In the genomic region with DNA sequence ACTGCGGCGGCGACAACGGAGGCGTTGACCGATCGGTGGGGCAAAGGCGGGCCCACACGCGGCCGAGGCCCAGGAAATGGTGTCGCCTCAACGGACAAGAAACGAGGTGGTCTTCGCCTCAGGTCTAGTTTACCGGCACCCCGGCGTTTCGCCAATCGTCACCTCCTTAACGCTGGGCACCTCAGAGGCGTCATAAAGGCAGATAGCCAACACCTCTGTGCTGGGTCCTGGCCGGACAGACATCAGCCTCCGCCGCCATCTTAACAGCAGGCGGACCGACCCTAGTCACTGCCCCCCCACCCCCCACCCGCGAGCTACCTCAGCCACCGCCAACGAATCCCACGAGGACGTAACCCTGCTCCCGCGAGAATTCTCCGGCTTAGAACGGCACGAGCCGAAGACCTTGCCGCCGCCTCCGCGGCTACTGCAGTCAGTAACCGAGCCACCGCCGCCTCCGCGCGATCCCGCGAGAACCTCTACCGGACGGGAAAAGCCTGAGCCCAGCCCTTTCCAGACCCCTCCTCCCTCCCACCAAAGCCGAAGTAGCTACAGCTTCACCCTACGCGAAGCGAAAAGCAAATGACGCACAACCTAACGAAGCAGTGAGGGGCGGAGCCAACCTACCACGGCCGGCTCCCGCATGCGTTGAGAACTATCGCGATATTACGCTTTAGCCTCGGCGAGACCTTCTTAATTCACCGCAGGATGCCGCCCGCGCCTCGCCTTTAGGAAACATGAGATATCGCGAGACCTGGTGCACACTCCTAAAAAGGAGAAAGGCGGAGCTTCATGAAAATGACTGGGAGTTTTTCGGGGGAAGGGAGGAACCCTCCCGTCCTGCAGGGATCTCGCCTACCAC, we compare ENCODE assay signal across 1 cellular context.
TF ChIP-seq lines count a peak whose summit lies in the region.

No MANE protein-coding gene starts in this region.

TF ChIP-seq in HepG2, 621 proteins besides CTCF, POLR2A, EP300 and RAD21 (continued from another document and continues in another):
- TF ChIP-seq, protein P1, sequence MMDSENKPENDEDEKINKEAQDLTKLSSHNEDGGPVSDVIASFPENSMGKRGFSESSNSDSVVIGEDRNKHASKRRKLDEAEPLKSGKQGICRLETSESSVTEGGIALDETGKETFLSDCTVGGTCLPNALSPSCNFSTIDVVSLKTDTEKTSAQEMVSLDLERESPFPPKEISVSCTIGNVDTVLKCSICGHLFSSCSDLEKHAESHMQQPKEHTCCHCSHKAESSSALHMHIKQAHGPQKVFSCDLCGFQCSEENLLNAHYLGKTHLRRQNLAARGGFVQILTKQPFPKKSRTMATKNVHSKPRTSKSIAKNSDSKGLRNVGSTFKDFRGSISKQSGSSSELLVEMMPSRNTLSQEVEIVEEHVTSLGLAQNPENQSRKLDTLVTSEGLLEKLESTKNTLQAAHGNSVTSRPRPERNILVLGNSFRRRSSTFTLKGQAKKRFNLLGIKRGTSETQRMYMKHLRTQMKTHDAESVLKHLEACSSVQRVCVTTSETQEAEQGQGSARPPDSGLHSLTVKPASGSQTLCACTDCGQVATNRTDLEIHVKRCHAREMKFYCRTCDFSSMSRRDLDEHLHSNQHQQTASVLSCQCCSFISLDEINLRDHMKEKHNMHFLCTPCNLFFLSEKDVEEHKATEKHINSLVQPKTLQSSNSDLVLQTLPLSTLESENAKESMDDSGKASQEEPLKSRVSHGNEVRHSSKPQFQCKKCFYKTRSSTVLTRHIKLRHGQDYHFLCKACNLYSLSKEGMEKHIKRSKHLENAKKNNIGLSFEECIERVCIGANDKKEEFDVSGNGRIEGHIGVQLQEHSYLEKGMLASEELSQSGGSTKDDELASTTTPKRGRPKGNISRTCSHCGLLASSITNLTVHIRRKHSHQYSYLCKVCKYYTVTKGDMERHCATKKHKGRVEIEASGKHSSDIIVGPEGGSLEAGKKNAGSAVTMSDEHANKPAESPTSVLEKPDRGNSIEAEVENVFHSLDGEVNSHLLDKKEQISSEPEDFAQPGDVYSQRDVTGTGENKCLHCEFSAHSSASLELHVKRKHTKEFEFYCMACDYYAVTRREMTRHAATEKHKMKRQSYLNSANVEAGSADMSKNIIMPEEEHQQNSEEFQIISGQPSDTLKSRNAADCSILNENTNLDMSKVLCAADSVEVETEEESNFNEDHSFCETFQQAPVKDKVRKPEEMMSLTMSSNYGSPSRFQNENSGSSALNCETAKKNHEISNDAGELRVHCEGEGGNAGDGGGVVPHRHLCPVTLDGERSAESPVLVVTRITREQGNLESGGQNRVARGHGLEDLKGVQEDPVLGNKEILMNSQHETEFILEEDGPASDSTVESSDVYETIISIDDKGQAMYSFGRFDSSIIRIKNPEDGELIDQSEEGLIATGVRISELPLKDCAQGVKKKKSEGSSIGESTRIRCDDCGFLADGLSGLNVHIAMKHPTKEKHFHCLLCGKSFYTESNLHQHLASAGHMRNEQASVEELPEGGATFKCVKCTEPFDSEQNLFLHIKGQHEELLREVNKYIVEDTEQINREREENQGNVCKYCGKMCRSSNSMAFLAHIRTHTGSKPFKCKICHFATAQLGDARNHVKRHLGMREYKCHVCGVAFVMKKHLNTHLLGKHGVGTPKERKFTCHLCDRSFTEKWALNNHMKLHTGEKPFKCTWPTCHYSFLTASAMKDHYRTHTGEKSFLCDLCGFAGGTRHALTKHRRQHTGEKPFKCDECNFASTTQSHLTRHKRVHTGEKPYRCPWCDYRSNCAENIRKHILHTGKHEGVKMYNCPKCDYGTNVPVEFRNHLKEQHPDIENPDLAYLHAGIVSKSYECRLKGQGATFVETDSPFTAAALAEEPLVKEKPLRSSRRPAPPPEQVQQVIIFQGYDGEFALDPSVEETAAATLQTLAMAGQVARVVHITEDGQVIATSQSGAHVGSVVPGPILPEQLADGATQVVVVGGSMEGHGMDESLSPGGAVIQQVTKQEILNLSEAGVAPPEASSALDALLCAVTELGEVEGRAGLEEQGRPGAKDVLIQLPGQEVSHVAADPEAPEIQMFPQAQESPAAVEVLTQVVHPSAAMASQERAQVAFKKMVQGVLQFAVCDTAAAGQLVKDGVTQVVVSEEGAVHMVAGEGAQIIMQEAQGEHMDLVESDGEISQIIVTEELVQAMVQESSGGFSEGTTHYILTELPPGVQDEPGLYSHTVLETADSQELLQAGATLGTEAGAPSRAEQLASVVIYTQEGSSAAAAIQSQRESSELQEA (CRISPR knock-in tag; IDR thresholded peaks at IDR 0.05; ENCODE audit: not compliant biosample characterization): peak; percentile 25
- TF ChIP-seq TBP (CRISPR knock-in tag; IDR thresholded peaks at IDR 0.05): no peak
- TF ChIP-seq ZNF772 (CRISPR knock-in tag; IDR thresholded peaks at IDR 0.05): 0 out of 2 replicates have a peak, but pooled peaks have one; percentile 64
- TF ChIP-seq KAT8 (CRISPR knock-in tag; IDR thresholded peaks at IDR 0.05): no peak
- TF ChIP-seq ZNF816 (CRISPR knock-in tag; IDR thresholded peaks at IDR 0.05; ENCODE audit: borderline replicate concordance): no peak
- TF ChIP-seq ZFX (CRISPR knock-in tag; IDR thresholded peaks at IDR 0.05; ENCODE audit: low read depth): peak; percentile 76
- TF ChIP-seq, protein P2, sequence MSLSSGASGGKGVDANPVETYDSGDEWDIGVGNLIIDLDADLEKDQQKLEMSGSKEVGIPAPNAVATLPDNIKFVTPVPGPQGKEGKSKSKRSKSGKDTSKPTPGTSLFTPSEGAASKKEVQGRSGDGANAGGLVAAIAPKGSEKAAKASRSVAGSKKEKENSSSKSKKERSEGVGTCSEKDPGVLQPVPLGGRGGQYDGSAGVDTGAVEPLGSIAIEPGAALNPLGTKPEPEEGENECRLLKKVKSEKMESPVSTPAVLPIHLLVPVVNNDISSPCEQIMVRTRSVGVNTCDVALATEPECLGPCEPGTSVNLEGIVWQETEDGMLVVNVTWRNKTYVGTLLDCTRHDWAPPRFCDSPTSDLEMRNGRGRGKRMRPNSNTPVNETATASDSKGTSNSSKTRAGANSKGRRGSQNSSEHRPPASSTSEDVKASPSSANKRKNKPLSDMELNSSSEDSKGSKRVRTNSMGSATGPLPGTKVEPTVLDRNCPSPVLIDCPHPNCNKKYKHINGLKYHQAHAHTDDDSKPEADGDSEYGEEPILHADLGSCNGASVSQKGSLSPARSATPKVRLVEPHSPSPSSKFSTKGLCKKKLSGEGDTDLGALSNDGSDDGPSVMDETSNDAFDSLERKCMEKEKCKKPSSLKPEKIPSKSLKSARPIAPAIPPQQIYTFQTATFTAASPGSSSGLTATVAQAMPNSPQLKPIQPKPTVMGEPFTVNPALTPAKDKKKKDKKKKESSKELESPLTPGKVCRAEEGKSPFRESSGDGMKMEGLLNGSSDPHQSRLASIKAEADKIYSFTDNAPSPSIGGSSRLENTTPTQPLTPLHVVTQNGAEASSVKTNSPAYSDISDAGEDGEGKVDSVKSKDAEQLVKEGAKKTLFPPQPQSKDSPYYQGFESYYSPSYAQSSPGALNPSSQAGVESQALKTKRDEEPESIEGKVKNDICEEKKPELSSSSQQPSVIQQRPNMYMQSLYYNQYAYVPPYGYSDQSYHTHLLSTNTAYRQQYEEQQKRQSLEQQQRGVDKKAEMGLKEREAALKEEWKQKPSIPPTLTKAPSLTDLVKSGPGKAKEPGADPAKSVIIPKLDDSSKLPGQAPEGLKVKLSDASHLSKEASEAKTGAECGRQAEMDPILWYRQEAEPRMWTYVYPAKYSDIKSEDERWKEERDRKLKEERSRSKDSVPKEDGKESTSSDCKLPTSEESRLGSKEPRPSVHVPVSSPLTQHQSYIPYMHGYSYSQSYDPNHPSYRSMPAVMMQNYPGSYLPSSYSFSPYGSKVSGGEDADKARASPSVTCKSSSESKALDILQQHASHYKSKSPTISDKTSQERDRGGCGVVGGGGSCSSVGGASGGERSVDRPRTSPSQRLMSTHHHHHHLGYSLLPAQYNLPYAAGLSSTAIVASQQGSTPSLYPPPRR (CRISPR knock-in tag; IDR thresholded peaks at IDR 0.05; ENCODE audit: borderline replicate concordance): 0 out of 2 replicates have a peak, but pooled peaks have one; percentile 25
- 0 out of 2 replicates have a peak, but pooled peaks have one; percentile 33 for TF ChIP-seq PCBP1 (IDR thresholded peaks at IDR 0.05; ENCODE audit: borderline replicate concordance, low read depth, low read length)
- TF ChIP-seq, protein P3, sequence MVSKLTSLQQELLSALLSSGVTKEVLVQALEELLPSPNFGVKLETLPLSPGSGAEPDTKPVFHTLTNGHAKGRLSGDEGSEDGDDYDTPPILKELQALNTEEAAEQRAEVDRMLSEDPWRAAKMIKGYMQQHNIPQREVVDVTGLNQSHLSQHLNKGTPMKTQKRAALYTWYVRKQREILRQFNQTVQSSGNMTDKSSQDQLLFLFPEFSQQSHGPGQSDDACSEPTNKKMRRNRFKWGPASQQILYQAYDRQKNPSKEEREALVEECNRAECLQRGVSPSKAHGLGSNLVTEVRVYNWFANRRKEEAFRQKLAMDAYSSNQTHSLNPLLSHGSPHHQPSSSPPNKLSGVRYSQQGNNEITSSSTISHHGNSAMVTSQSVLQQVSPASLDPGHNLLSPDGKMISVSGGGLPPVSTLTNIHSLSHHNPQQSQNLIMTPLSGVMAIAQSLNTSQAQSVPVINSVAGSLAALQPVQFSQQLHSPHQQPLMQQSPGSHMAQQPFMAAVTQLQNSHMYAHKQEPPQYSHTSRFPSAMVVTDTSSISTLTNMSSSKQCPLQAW (CRISPR knock-in tag; IDR thresholded peaks at IDR 0.05): no peak
- TF ChIP-seq, protein P4, sequence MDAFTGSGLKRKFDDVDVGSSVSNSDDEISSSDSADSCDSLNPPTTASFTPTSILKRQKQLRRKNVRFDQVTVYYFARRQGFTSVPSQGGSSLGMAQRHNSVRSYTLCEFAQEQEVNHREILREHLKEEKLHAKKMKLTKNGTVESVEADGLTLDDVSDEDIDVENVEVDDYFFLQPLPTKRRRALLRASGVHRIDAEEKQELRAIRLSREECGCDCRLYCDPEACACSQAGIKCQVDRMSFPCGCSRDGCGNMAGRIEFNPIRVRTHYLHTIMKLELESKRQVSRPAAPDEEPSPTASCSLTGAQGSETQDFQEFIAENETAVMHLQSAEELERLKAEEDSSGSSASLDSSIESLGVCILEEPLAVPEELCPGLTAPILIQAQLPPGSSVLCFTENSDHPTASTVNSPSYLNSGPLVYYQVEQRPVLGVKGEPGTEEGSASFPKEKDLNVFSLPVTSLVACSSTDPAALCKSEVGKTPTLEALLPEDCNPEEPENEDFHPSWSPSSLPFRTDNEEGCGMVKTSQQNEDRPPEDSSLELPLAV (CRISPR knock-in tag; conservative IDR thresholded peaks at IDR 0.05; ENCODE audit: low read depth): 0 out of 2 replicates have a peak, but pooled peaks have one; percentile 39
- TF ChIP-seq, protein P5, sequence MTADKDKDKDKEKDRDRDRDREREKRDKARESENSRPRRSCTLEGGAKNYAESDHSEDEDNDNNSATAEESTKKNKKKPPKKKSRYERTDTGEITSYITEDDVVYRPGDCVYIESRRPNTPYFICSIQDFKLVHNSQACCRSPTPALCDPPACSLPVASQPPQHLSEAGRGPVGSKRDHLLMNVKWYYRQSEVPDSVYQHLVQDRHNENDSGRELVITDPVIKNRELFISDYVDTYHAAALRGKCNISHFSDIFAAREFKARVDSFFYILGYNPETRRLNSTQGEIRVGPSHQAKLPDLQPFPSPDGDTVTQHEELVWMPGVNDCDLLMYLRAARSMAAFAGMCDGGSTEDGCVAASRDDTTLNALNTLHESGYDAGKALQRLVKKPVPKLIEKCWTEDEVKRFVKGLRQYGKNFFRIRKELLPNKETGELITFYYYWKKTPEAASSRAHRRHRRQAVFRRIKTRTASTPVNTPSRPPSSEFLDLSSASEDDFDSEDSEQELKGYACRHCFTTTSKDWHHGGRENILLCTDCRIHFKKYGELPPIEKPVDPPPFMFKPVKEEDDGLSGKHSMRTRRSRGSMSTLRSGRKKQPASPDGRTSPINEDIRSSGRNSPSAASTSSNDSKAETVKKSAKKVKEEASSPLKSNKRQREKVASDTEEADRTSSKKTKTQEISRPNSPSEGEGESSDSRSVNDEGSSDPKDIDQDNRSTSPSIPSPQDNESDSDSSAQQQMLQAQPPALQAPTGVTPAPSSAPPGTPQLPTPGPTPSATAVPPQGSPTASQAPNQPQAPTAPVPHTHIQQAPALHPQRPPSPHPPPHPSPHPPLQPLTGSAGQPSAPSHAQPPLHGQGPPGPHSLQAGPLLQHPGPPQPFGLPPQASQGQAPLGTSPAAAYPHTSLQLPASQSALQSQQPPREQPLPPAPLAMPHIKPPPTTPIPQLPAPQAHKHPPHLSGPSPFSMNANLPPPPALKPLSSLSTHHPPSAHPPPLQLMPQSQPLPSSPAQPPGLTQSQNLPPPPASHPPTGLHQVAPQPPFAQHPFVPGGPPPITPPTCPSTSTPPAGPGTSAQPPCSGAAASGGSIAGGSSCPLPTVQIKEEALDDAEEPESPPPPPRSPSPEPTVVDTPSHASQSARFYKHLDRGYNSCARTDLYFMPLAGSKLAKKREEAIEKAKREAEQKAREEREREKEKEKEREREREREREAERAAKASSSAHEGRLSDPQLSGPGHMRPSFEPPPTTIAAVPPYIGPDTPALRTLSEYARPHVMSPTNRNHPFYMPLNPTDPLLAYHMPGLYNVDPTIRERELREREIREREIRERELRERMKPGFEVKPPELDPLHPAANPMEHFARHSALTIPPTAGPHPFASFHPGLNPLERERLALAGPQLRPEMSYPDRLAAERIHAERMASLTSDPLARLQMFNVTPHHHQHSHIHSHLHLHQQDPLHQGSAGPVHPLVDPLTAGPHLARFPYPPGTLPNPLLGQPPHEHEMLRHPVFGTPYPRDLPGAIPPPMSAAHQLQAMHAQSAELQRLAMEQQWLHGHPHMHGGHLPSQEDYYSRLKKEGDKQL (CRISPR knock-in tag; IDR thresholded peaks at IDR 0.05; ENCODE audit: low read depth): no peak
- TF ChIP-seq CHD2 (IDR thresholded peaks at IDR 0.05; ENCODE audit: low read depth, low read length): peak; percentile 91
- TF ChIP-seq SETDB1 (CRISPR knock-in tag; IDR thresholded peaks at IDR 0.05; ENCODE audit: borderline replicate concordance): no peak
- no peak for TF ChIP-seq SMYD3 (CRISPR knock-in tag; IDR thresholded peaks at IDR 0.05)
- peak; percentile 10; the same call in 1 of the 3 replicates for TF ChIP-seq MXI1 (IDR thresholded peaks at IDR 0.05; ENCODE audit: borderline replicate concordance, low read depth, low read length)
- TF ChIP-seq, protein P6, sequence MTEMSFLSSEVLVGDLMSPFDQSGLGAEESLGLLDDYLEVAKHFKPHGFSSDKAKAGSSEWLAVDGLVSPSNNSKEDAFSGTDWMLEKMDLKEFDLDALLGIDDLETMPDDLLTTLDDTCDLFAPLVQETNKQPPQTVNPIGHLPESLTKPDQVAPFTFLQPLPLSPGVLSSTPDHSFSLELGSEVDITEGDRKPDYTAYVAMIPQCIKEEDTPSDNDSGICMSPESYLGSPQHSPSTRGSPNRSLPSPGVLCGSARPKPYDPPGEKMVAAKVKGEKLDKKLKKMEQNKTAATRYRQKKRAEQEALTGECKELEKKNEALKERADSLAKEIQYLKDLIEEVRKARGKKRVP (CRISPR knock-in tag; IDR thresholded peaks at IDR 0.05): peak in 1 of 2 experiments; percentile 59; a peak in 1 of 4 replicates
- TF ChIP-seq, protein P7, sequence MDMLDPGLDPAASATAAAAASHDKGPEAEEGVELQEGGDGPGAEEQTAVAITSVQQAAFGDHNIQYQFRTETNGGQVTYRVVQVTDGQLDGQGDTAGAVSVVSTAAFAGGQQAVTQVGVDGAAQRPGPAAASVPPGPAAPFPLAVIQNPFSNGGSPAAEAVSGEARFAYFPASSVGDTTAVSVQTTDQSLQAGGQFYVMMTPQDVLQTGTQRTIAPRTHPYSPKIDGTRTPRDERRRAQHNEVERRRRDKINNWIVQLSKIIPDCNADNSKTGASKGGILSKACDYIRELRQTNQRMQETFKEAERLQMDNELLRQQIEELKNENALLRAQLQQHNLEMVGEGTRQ (IDR thresholded peaks at IDR 0.05; ENCODE audit: low read depth, low read length): no peak
- TF ChIP-seq, protein P7 (CRISPR knock-in tag; IDR thresholded peaks at IDR 0.05; ENCODE audit: borderline replicate concordance): peak; percentile 81; the same call in 1 of the 2 replicates
- TF ChIP-seq RBM39 (IDR thresholded peaks at IDR 0.05; ENCODE audit: low read depth, low read length, poor library complexity, severe bottlenecking): no peak
